Comparison of ENCODE assay signal across 8 cellular contexts in genomic region chr2:219175928-219176817, GRCh38. TPM values are rescaled to one million over a fixed set of nuclear protein-coding genes. Genes with fewer than 3 reads are reported as not detected.
DNase-seq lines count a peak whose midpoint lies in the region; ATAC-seq and TF ChIP-seq lines count a peak whose summit lies in the region.

No MANE protein-coding gene starts in this region.

- no peaks in the 10 kb centered on the region for H3K9me3 ChIP-seq in ovary

- H3K4me1 ChIP-seq in ovary (ENCODE audit: insufficient read depth) = peaks cover 11% of the 10 kb centered on the region

- CTCF ChIA-PET in activated CD4-positive, alpha-beta T cell treated with anti-CD3 and anti-CD28 coated beads for 36 hours (lab: Charles Lee) = interaction anchor here (0.6 to 3.1 kb wide), 21 partner anchors 10 to 196 kb away, joined by 3 to 29 read pairs (median 4); partner anchors contain the start of genes ABCB6, DNAJB2, NHEJ1 and ZFAND2B

- peak; percentile 18 for ATAC-seq in activated CD4-positive, alpha-beta T cell treated with anti-CD3 and anti-CD28 coated beads for 36 hours
- ATAC-seq in HG02763 (IDR thresholded peaks at IDR 0.05; ENCODE audit: unreplicated experiment) (peak; percentile 11), Right ventricle myocardium inferior (peak; percentile 38)
- peak; percentile 21 to 26 for ATAC-seq in activated naive CD4-positive, alpha-beta T cell treated with anti-CD3 and anti-CD28 coated beads, Interleukin-2, amount 50 U/mL, for 72 hours

- no peaks in the 10 kb centered on the region for H3K36me3 ChIP-seq in ovary

- POLR2A ChIA-PET in activated CD4-positive, alpha-beta T cell treated with anti-CD3 and anti-CD28 coated beads for 36 hours (lab: Charles Lee) = interaction anchor here (0.6 to 1.4 kb wide), 8 partner anchors 30 to 119 kb away, joined by 3 to 8 read pairs (median 4); partner anchors contain the start of genes ANKZF1, ATG9A, DNAJB2 and TUBA4A

- no peaks in the 10 kb centered on the region for H3K27me3 ChIP-seq in ovary

- no peaks in the 10 kb centered on the region for H3K27me3 Mint-ChIP-seq in activated CD4-positive, alpha-beta T cell treated with anti-CD3 and anti-CD28 coated beads for 36 hours

- peak overlapping the region; percentile 97 for H3K4me3 ChIP-seq in ovary

- no peak for TF ChIP-seq POLR2A in ovary (IDR thresholded peaks at IDR 0.05)

- WGBS in ovary, 3 donors = 3 to 4% (median 4%) methylated on average over 39 to 45 of the region's 45 CpGs

- H3K4me3 Mint-ChIP-seq in activated CD4-positive, alpha-beta T cell treated with anti-CD3 and anti-CD28 coated beads for 36 hours = peak overlapping the region; percentile 86

- peak overlapping the region; percentile 68 for H3K27ac Mint-ChIP-seq in activated CD4-positive, alpha-beta T cell treated with anti-CD3 and anti-CD28 coated beads for 36 hours
- peak overlapping the region; percentile 57 to 98 for H3K27ac Mint-ChIP-seq in activated naive CD4-positive, alpha-beta T cell treated with anti-CD3 and anti-CD28 coated beads, Interleukin-2, amount 50 U/mL, for 72 hours

- peaks cover 46% of the 10 kb centered on the region for H3K4me1 Mint-ChIP-seq in activated CD4-positive, alpha-beta T cell treated with anti-CD3 and anti-CD28 coated beads for 36 hours

- no peak for TF ChIP-seq EP300 in ovary (IDR thresholded peaks at IDR 0.05)

- peak; percentile 57 for DNase-seq in activated CD4-positive, alpha-beta T cell treated with anti-CD3 and anti-CD28 coated beads for 36 hours
- no peak for DNase-seq in activated CD4-positive, alpha-beta T cell treated with anti-CD3 and anti-CD28 coated beads for 1 hour
- DNase-seq in NCI-H226 = peak; percentile 34
- peak in 1 of 2 donors; percentile 26 for DNase-seq in activated naive CD4-positive, alpha-beta T cell treated with anti-CD3 and anti-CD28 coated beads, Interleukin-2, amount 50 U/mL, for 72 hours (ENCODE audit: low spot score in 2 of 2)
- peak; percentile 76 for DNase-seq in Right ventricle myocardium inferior (ENCODE audit: missing footprints)
- peak in 3 of 5 donors; percentile 61 to 74 (median 62) for DNase-seq in ovary
- no peak for DNase-seq in NCI-H1930 (lab: John Stamatoyannopoulos, UW)

- peak overlapping the region; percentile 87 to 94 for H3K27ac ChIP-seq in ovary

- TF ChIP-seq CTCF in ovary (IDR thresholded peaks at IDR 0.05) = no peak

- intact Hi-C loops in activated CD4-positive, alpha-beta T cell treated with anti-CD3 and anti-CD28 coated beads for 36 hours (cut with DNase I, micrococcal nuclease) = loop anchor here (1.0 to 5.0 kb wide), 6 partner anchors 16 to 519 kb away; partner anchors contain the start of genes BCS1L (in 1 of the 2), CHPF (in 1 of the 2), NHEJ1 (in 1 of the 2) and TTLL4 (in 1 of the 2)
- intact Hi-C loops in Right ventricle myocardium inferior (cut with DNase I) (loop anchor here (2.0 to 5.0 kb wide), 4 partner anchors 31 to 211 kb away; partner anchors contain the start of genes DNAJB2, DNPEP, TUBA4A and TUBA4B), ovary (cut with DNase I) (loop anchor here in 2 of 4 donors (2.0 to 10.0 kb wide), 5 partner anchors 15 to 1161 kb away; partner anchors contain the start of genes ABCB6 (in 1 of the 2), ANKZF1 (in 1 of the 2), ATG9A (in 1 of the 2) and NHEJ1 (in 1 of the 2))

- no peaks in the 10 kb centered on the region for H3K9me3 Mint-ChIP-seq in activated CD4-positive, alpha-beta T cell treated with anti-CD3 and anti-CD28 coated beads for 36 hours (ENCODE audit: low read depth)
- no peaks in the 10 kb centered on the region for H3K9me3 Mint-ChIP-seq in activated naive CD4-positive, alpha-beta T cell treated with anti-CD3 and anti-CD28 coated beads, Interleukin-2, amount 50 U/mL, for 72 hours

- peaks cover 34% of the 10 kb centered on the region for H3K36me3 Mint-ChIP-seq in activated CD4-positive, alpha-beta T cell treated with anti-CD3 and anti-CD28 coated beads for 36 hours (ENCODE audit: low read depth)
- H3K36me3 Mint-ChIP-seq in activated naive CD4-positive, alpha-beta T cell treated with anti-CD3 and anti-CD28 coated beads, Interleukin-2, amount 50 U/mL, for 72 hours = peaks cover 42% of the 10 kb centered on the region in 2 donors

RNA-seq across cellular contexts. Expression of gene CNPPD1, which starts 0.6 kb away (rescaled TPM):
- 10 to 100 TPM; 38.7 to 41.4 TPM for total RNA-seq in activated CD4-positive, alpha-beta T cell treated with anti-CD3 and anti-CD28 coated beads for 36 hours
- total RNA-seq in activated naive CD4-positive, alpha-beta T cell treated with anti-CD3 and anti-CD28 coated beads, Interleukin-2, amount 50 U/mL, for 72 hours = 10 to 100 TPM; 46.9 to 48.0 TPM
- total RNA-seq in Right ventricle myocardium inferior = 72.7 TPM
- 10 to 100 TPM; 29.7 to 68.2 (median 62.8) TPM for total RNA-seq in ovary
- polyA plus RNA-seq in ovary = 10 to 100 TPM; 27.1 to 46.7 TPM

RNA-seq across cellular contexts. Expression of gene RETREG2, which starts 1.9 kb away (rescaled TPM):
- total RNA-seq in activated CD4-positive, alpha-beta T cell treated with anti-CD3 and anti-CD28 coated beads for 36 hours = 10 to 100 TPM; 58.8 to 70.1 TPM
- total RNA-seq in activated naive CD4-positive, alpha-beta T cell treated with anti-CD3 and anti-CD28 coated beads, Interleukin-2, amount 50 U/mL, for 72 hours = 100 to 1,000 TPM in 1 of 2 donors, 10 to 100 TPM in 1; 93.0 to 120 TPM
- 37.4 TPM for total RNA-seq in Right ventricle myocardium inferior
- total RNA-seq in ovary = 100 to 1,000 TPM in 3 of 7 donors, 10 to 100 TPM in 4; 40.9 to 106 (median 95.6) TPM
- 100 to 1,000 TPM in 1 of 2 donors, 10 to 100 TPM in 1; 74.4 to 110 TPM for polyA plus RNA-seq in ovary

RNA-seq across cellular contexts. Expression of gene SLC23A3, which starts 6.3 kb away (rescaled TPM):
- 1 to 10 TPM; 1.2 to 1.9 TPM for total RNA-seq in activated CD4-positive, alpha-beta T cell treated with anti-CD3 and anti-CD28 coated beads for 36 hours
- total RNA-seq in activated naive CD4-positive, alpha-beta T cell treated with anti-CD3 and anti-CD28 coated beads, Interleukin-2, amount 50 U/mL, for 72 hours = 1 to 10 TPM; 1.5 to 2.8 TPM
- 0.87 TPM for total RNA-seq in Right ventricle myocardium inferior
- 1 to 10 TPM in 6 of 7 donors, under 1 TPM in 1; 0.84 to 4.5 (median 1.7) TPM for total RNA-seq in ovary
- polyA plus RNA-seq in ovary = 1 to 10 TPM in 1 of 2 donors, under 1 TPM in 1; 0.81 to 1.1 TPM

RNA-seq across cellular contexts. Expression of gene NHEJ1, which starts 15.6 kb away (rescaled TPM):
- total RNA-seq in activated CD4-positive, alpha-beta T cell treated with anti-CD3 and anti-CD28 coated beads for 36 hours = 10 to 100 TPM; 20.7 to 23.8 TPM
- 10 to 100 TPM; 20.9 to 25.0 TPM for total RNA-seq in activated naive CD4-positive, alpha-beta T cell treated with anti-CD3 and anti-CD28 coated beads, Interleukin-2, amount 50 U/mL, for 72 hours
- 9.7 TPM for total RNA-seq in Right ventricle myocardium inferior
- 10 to 100 TPM; 14.7 to 19.1 (median 17.1) TPM for total RNA-seq in ovary
- polyA plus RNA-seq in ovary = 10 to 100 TPM; 10.8 to 23.1 TPM

RNA-seq across cellular contexts. Expression of gene ZFAND2B, which starts 30.4 kb away (rescaled TPM):
- total RNA-seq in activated CD4-positive, alpha-beta T cell treated with anti-CD3 and anti-CD28 coated beads for 36 hours = 10 to 100 TPM; 21.5 to 27.6 TPM
- 10 to 100 TPM; 25.6 to 66.5 TPM for total RNA-seq in activated naive CD4-positive, alpha-beta T cell treated with anti-CD3 and anti-CD28 coated beads, Interleukin-2, amount 50 U/mL, for 72 hours
- 24.3 TPM for total RNA-seq in Right ventricle myocardium inferior
- total RNA-seq in ovary = 10 to 100 TPM; 22.4 to 45.6 (median 33.9) TPM
- 10 to 100 TPM; 14.3 to 31.1 TPM for polyA plus RNA-seq in ovary

Comparison
In these comparisons a context has a peak if more than half of its experiments do, and no peak if none do; other contexts are left out.
1. DNase-seq: peak in activated CD4-positive, alpha-beta T cell treated with anti-CD3 and anti-CD28 coated beads for 36 hours (single experiment), NCI-H226 (single experiment), Right ventricle myocardium inferior (single experiment) and ovary (3 of 5); none in activated CD4-positive, alpha-beta T cell treated with anti-CD3 and anti-CD28 coated beads for 1 hour (single experiment) and NCI-H1930 (0 of 2).
2. Peak in every context shown above with its lines, with median percentiles within 50 percentile points of each other: ATAC-seq.